Comparison of ENCODE assay signal across 14 cellular contexts in genomic region chr3:75630887-75631535, GRCh38. TPM values are rescaled to one million over a fixed set of nuclear protein-coding genes. Genes with fewer than 3 reads are reported as not detected.
"Had no signal": no experiment of that assay in that cellular context is flagged by ENCODE, and none has a peak within 500 bp of the region (broad histone marks: within the 10 kb centered on the region; RNA-seq: fewer than 3 reads in every experiment).

No MANE protein-coding gene starts in this region.

RNA-seq across cellular contexts. Expression of gene FRG2C, which starts 33.1 kb away (rescaled TPM):
- total RNA-seq: stomach, subcutaneous adipose tissue, suprapubic skin, temporal lobe, thoracic aorta, thyroid gland, tibial nerve, transverse colon, upper lobe of left lung, upper lobe of right lung, ureter, urinary bladder, uterus, vagina had no signal
